30 cellular contexts compared by ENCODE assay signal in genomic region chr9:116565986-116566385, GRCh38.
"Had no signal": no experiment of that assay in that cellular context is flagged by ENCODE, and none has a peak within 500 bp of the region (broad histone marks: within the 10 kb centered on the region; RNA-seq: fewer than 3 reads in every experiment).

No MANE protein-coding gene starts in this region.

- H3K27me3 ChIP-seq: cardiac muscle cell, colonic mucosa, esophagus muscularis mucosa, pancreas, stomach, thyroid gland, upper lobe of left lung, vagina had no signal

- H3K9me3 Mint-ChIP-seq: activated B cell treated with CpG ODN at 0.5 μM for 24 hours; activated CD8-positive, alpha-beta T cell treated with anti-CD3 and anti-CD28 coated beads for 36 hours; activated T-cell treated with anti-CD3 and anti-CD28 coated beads, Interleukin-2, amount 50 U/mL, for 4 hours; activated T-helper 2 cell treated with anti-CD3 and anti-CD28 coated beads, Interferon-gamma antibody, Interleukin-2, Interleukin-4, amounts not matched to agents 10 μg/mL and 5 μg/mL and 100 μg/mL, durations not matched to agents 14 hours and 24 hours and 36 hours; effector memory CD8-positive, alpha-beta T cell had no signal

- H3K4me2 ChIP-seq: smooth muscle cell had no signal

- H3K36me3 Mint-ChIP-seq: activated naive CD4-positive, alpha-beta T cell treated with anti-CD3 and anti-CD28 coated beads, Interleukin-2, amount 50 U/mL, for 72 hours; stimulated activated naive B cell treated with anti-CD40 and anti-IgM and Interleukin-4, amounts not matched to agents 10 μg/mL and 1 μg/mL and 100 μg/mL, for 72 hours had no signal

- H3K27ac ChIP-seq: cardiac muscle cell, colonic mucosa, esophagus muscularis mucosa, psoas muscle, thyroid gland, upper lobe of left lung, vagina had no signal

- ATAC-seq: activated CD8-positive, alpha-beta T cell treated with anti-CD3 and anti-CD28 coated beads for 36 hours; activated naive CD4-positive, alpha-beta T cell treated with anti-CD3 and anti-CD28 coated beads, Interleukin-2, amount 50 U/mL, for 72 hours; activated T-cell treated with anti-CD3 and anti-CD28 coated beads, Interleukin-2, amount 50 U/mL, for 4 hours; effector memory CD8-positive, alpha-beta T cell; left cardiac atrium; naive thymus-derived CD4-positive, alpha-beta T cell; psoas muscle; stimulated activated naive B cell treated with anti-CD40 and anti-IgM and Interleukin-4, amounts not matched to agents 10 μg/mL and 1 μg/mL and 100 μg/mL, for 72 hours; T-helper 17 cell had no signal

- H3K36me3 ChIP-seq: cardiac muscle cell, colonic mucosa, esophagus muscularis mucosa, pancreas, stomach, thyroid gland, upper lobe of left lung, vagina had no signal

- H3K4me1 Mint-ChIP-seq: activated B cell treated with CpG ODN at 0.5 μM for 24 hours; stimulated activated naive B cell treated with anti-CD40 and anti-IgM and Interleukin-4, amounts not matched to agents 10 μg/mL and 1 μg/mL and 100 μg/mL, for 72 hours; T-helper 17 cell had no signal

- H3K27ac Mint-ChIP-seq: activated B cell treated with CpG ODN at 0.5 μM for 24 hours; activated CD8-positive, alpha-beta T cell treated with anti-CD3 and anti-CD28 coated beads for 36 hours; activated naive CD4-positive, alpha-beta T cell treated with anti-CD3 and anti-CD28 coated beads, Interleukin-2, amount 50 U/mL, for 72 hours; activated T-helper 2 cell treated with anti-CD3 and anti-CD28 coated beads, Interferon-gamma antibody, Interleukin-2, Interleukin-4, amounts not matched to agents 10 μg/mL and 5 μg/mL and 100 μg/mL, durations not matched to agents 14 hours and 24 hours and 36 hours; effector memory CD8-positive, alpha-beta T cell; stimulated activated naive B cell treated with anti-CD40 and anti-IgM and Interleukin-4, amounts not matched to agents 10 μg/mL and 1 μg/mL and 100 μg/mL, for 72 hours; T-helper 17 cell had no signal

- H3K4me3 Mint-ChIP-seq: activated B cell treated with CpG ODN at 0.5 μM for 24 hours; activated CD8-positive, alpha-beta T cell treated with anti-CD3 and anti-CD28 coated beads for 36 hours; activated T-cell treated with anti-CD3 and anti-CD28 coated beads, Interleukin-2, amount 50 U/mL, for 4 hours; effector memory CD8-positive, alpha-beta T cell; naive thymus-derived CD4-positive, alpha-beta T cell; stimulated activated naive B cell treated with anti-CD40 and anti-IgM and Interleukin-4, amounts not matched to agents 10 μg/mL and 1 μg/mL and 100 μg/mL, for 72 hours; T-helper 17 cell had no signal

- H3K27me3 Mint-ChIP-seq: activated B cell treated with CpG ODN at 0.5 μM for 24 hours; activated CD8-positive, alpha-beta T cell treated with anti-CD3 and anti-CD28 coated beads for 36 hours; effector memory CD8-positive, alpha-beta T cell; naive thymus-derived CD4-positive, alpha-beta T cell; stimulated activated naive B cell treated with anti-CD40 and anti-IgM and Interleukin-4, amounts not matched to agents 10 μg/mL and 1 μg/mL and 100 μg/mL, for 72 hours; T-helper 17 cell had no signal

- H3K4me1 ChIP-seq: psoas muscle had no signal

- H3K9me3 ChIP-seq: colonic mucosa, esophagus muscularis mucosa, pancreas, psoas muscle, stomach, thyroid gland, upper lobe of left lung, vagina had no signal

- DNase-seq: activated B cell treated with CpG ODN at 0.5 μM for 24 hours; activated CD4-positive, alpha-beta T cell treated with anti-CD3 and anti-CD28 coated beads, Interleukin-2, amount 50 U/mL, for 1 hour; activated CD8-positive, alpha-beta T cell treated with anti-CD3 and anti-CD28 coated beads for 36 hours; activated naive CD4-positive, alpha-beta T cell; activated T-cell treated with anti-CD3 and anti-CD28 coated beads, Interleukin-2, amount 50 U/mL, for 4 hours; cerebellar nuclear complex; colonic mucosa; effector memory CD8-positive, alpha-beta T cell; islet precursor cell; left cardiac atrium; midbrain; naive thymus-derived CD4-positive, alpha-beta T cell; pancreas; psoas muscle; stimulated activated CD4-positive, alpha-beta T cell treated with anti-CD3 and anti-CD28 coated beads, Interleukin-1b, Interleukin-23, amount 100 ng/mL, for 48 hours; stimulated activated CD4-positive, alpha-beta T cell treated with anti-CD3 and anti-CD28 coated beads, Interleukin-4, amount 100 ng/mL, for 4 hours; stimulated activated CD8-positive, alpha-beta memory T cell treated with anti-CD3 and anti-CD28 coated beads, Interleukin-4, amount 100 ng/mL, for 48 hours; stimulated activated naive B cell treated with anti-CD40 and anti-IgM and Interleukin-4, amounts not matched to agents 10 μg/mL and 1 μg/mL and 100 μg/mL, for 72 hours; stomach; T-helper 17 cell; T1000; thyroid gland; upper lobe of left lung had no signal

- H3K4me3 ChIP-seq: cardiac muscle cell, colonic mucosa, esophagus muscularis mucosa, pancreas, psoas muscle, smooth muscle cell, stomach, thyroid gland, upper lobe of left lung, vagina had no signal

- FAIRE-seq: frontal cortex, pancreas had no signal
